1 cellular context compared by ENCODE assay signal in genomic region chr6:117483645-117484016, GRCh38.
TF ChIP-seq lines count a peak whose summit lies in the region.

No MANE protein-coding gene starts in this region.

TF ChIP-seq in WTC11, 78 proteins besides CTCF, POLR2A, EP300 and RAD21 (continued from another document):
- TF ChIP-seq PRDM15 (CRISPR knock-in tag; IDR thresholded peaks at IDR 0.05) (no peak), SMAD4 (CRISPR knock-in tag; IDR thresholded peaks at IDR 0.05) (no peak), TEAD1 (CRISPR knock-in tag; IDR thresholded peaks at IDR 0.05) (no peak), ZNF423 (CRISPR knock-in tag; IDR thresholded peaks at IDR 0.05) (no peak), ZNF121 (CRISPR knock-in tag; IDR thresholded peaks at IDR 0.05) (no peak), ELF4 (CRISPR knock-in tag; IDR thresholded peaks at IDR 0.05; ENCODE audit: low read depth) (no peak), TEAD4 (CRISPR knock-in tag; IDR thresholded peaks at IDR 0.05) (no peak)
